Comparison of ENCODE assay signal across 23 cellular contexts in the genomic region with DNA sequence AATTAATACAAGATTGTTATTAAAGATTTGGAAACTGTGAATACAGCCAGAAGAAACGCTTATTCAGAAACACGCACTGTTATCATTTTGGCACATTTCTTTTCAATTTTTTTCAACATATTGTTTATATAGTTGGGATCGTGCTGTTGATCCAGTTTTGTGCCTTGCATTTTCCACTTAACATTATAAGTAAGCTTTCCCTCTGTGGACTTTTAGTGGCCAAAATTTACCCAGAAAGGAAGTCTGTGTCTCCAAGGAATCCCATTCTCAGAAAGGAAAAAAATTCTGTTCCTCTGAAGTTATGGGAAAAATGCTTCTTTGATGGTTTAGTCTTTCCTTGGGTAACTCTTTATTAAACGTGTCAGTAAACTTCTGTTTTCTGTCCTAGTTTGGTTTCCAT.
"Had no signal": no experiment of that assay in that cellular context is flagged by ENCODE, and none has a peak within 500 bp of the region (broad histone marks: within the 10 kb centered on the region; RNA-seq: fewer than 3 reads in every experiment).

No MANE protein-coding gene starts in this region.

- H2AFZ ChIP-seq: hepatocyte had no signal

- DNase-seq: central memory CD4-positive, alpha-beta T cell; colonic mucosa; effector CD8-positive, alpha-beta T cell; endodermal cell; kidney; left lung; lower lobe of right lung; natural killer cell; posterior cingulate gyrus; psoas muscle; right lobe of liver; small intestine; stimulated activated CD4-positive, alpha-beta T cell treated with anti-CD3 and anti-CD28 coated beads, Interleukin-15, amount 100 ng/mL, for 24 hours; stimulated activated CD4-positive, alpha-beta T cell treated with anti-CD3 and anti-CD28 coated beads, Interleukin-2, amount 100 ng/mL, for 48 hours; stimulated activated naive B cell treated with anti-CD40 and anti-IgM and Interleukin-4, amounts not matched to agents 10 μg/mL and 1 μg/mL and 100 μg/mL, for 72 hours; trophoblast cell had no signal

- H3K36me3 ChIP-seq: colonic mucosa, esophagus muscularis mucosa, left lung, lower lobe of right lung, neutrophil, right lobe of liver, vagina had no signal

- H3K27ac ChIP-seq: colonic mucosa, esophagus muscularis mucosa, hepatocyte, left lung, lower lobe of right lung, neutrophil, psoas muscle, right lobe of liver, vagina had no signal

- H3K4me3 Mint-ChIP-seq: dendritic cell treated with granulocyte-macrophage colony-stimulating factor and Interleukin-4, amounts not matched to agents 40 ng/mL and 50 ng/mL, for 4 days; endodermal cell; natural killer cell; neural crest cell; stimulated activated naive B cell treated with anti-CD40 and anti-IgM and Interleukin-4, amounts not matched to agents 10 μg/mL and 1 μg/mL and 100 μg/mL, for 72 hours; stimulated activated naive CD8-positive, alpha-beta T cell treated with anti-CD3 and anti-CD28 coated beads, Interleukin-15, Interleukin-2, amounts not matched to agents 100 ng/mL and 50 ng/mL, for 24 hours had no signal

- H3K27me3 ChIP-seq: colonic mucosa, esophagus muscularis mucosa, hepatocyte, left lung, neutrophil, right lobe of liver, vagina had no signal

- H3K79me2 ChIP-seq: hepatocyte had no signal

- H3K4me2 ChIP-seq: hepatocyte had no signal

- H3K27ac Mint-ChIP-seq: dendritic cell treated with granulocyte-macrophage colony-stimulating factor and Interleukin-4, amounts not matched to agents 40 ng/mL and 50 ng/mL, for 4 days; endodermal cell; natural killer cell; stimulated activated naive B cell treated with anti-CD40 and anti-IgM and Interleukin-4, amounts not matched to agents 10 μg/mL and 1 μg/mL and 100 μg/mL, for 72 hours; stimulated activated naive CD8-positive, alpha-beta T cell treated with anti-CD3 and anti-CD28 coated beads, Interleukin-15, Interleukin-2, amounts not matched to agents 100 ng/mL and 50 ng/mL, for 24 hours had no signal

- ATAC-seq: left lung; lower lobe of right lung; natural killer cell; psoas muscle; right lobe of liver; stimulated activated naive B cell treated with anti-CD40 and anti-IgM and Interleukin-4, amounts not matched to agents 10 μg/mL and 1 μg/mL and 100 μg/mL, for 72 hours had no signal

- H3K4me3 ChIP-seq: colonic mucosa, esophagus muscularis mucosa, hepatocyte, left lung, lower lobe of right lung, psoas muscle, right lobe of liver, vagina had no signal

- H3K27me3 Mint-ChIP-seq: stimulated activated naive CD8-positive, alpha-beta T cell treated with anti-CD3 and anti-CD28 coated beads, Interleukin-15, Interleukin-2, amounts not matched to agents 100 ng/mL and 50 ng/mL, for 24 hours had no signal

- H3K36me3 Mint-ChIP-seq: natural killer cell; stimulated activated naive B cell treated with anti-CD40 and anti-IgM and Interleukin-4, amounts not matched to agents 10 μg/mL and 1 μg/mL and 100 μg/mL, for 72 hours had no signal

- H3K9me3 ChIP-seq: colonic mucosa, esophagus muscularis mucosa, left lung, lower lobe of right lung, neutrophil, right lobe of liver, vagina had no signal

- H3K4me1 ChIP-seq: colonic mucosa, lower lobe of right lung, psoas muscle, right lobe of liver, vagina had no signal
